ENCODE assay signal across 9 cellular contexts in the genomic region with DNA sequence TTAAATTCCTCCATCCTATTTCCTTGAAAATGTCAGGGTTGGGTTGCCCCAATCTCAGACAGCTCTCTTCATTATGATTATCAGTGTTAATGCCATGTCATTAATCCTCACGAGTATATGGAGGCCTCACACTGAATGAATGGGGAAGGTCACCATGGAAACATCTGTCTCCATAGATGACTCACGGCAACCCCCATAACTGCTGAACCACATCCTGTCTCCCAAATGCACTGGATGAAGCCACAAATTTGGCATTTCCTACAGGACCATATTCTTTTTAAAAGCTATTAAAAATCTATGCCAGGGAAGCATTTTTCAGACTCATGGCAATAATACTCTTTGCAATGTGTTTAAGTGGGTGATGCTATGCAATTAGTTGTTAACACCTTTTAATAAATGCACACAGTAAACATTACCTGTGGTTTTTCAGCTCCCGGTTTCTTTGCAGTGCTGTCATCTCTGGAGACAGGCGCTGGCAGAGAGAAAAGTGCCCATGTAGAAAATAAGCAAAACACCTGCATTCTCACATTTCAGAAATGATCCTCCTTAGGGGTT.
DNase-seq lines count a peak whose midpoint lies in the region; ATAC-seq and TF ChIP-seq lines count a peak whose summit lies in the region.
"Had no signal": no experiment of that assay in that cellular context is flagged by ENCODE, and none has a peak within 500 bp of the region (broad histone marks: within the 10 kb centered on the region; RNA-seq: fewer than 3 reads in every experiment).

No MANE protein-coding gene starts in this region.

- no peaks in the 10 kb centered on the region for H3K27me3 ChIP-seq in prostate gland (replicated peaks; ENCODE audit: insufficient read depth)

- no peaks in the 10 kb centered on the region for H3K4me1 ChIP-seq in prostate gland (replicated peaks)

- TF ChIP-seq POLR2A in prostate gland (IDR thresholded peaks at IDR 0.05): no peak

- 45% methylated on average over 4 of the region's 4 CpGs for WGBS in prostate gland

- no peaks in the 10 kb centered on the region for H3K36me3 Mint-ChIP-seq in activated naive CD8-positive, alpha-beta T cell treated with anti-CD3 and anti-CD28 coated beads, Interleukin-2, amount 50 U/mL, for 24 hours (ENCODE audit: low read depth)
- H3K36me3 Mint-ChIP-seq in osteocyte (ENCODE audit: unreplicated experiment): no peaks in the 10 kb centered on the region
- H3K36me3 Mint-ChIP-seq in T-helper 17 cell (ENCODE audit: low read depth): no peaks in the 10 kb centered on the region

- H3K4me3 ChIP-seq in AG10803 (ENCODE audit: low read length): no peak overlapping the region
- no peak overlapping the region for H3K4me3 ChIP-seq in prostate gland
- H3K4me3 ChIP-seq: HAP-1 had no signal

- H3K36me3 ChIP-seq in prostate gland: no peaks in the 10 kb centered on the region
- H3K36me3 ChIP-seq: HAP-1 had no signal

- ATAC-seq in GM19397 (IDR thresholded peaks at IDR 0.05; ENCODE audit: unreplicated experiment): peak; percentile 53
- no peak for ATAC-seq in activated naive CD8-positive, alpha-beta T cell treated with anti-CD3 and anti-CD28 coated beads, Interleukin-2, amount 50 U/mL, for 24 hours
- no peak for ATAC-seq in T-helper 17 cell

- no peak overlapping the region for H3K4me3 Mint-ChIP-seq in activated naive CD8-positive, alpha-beta T cell treated with anti-CD3 and anti-CD28 coated beads, Interleukin-2, amount 50 U/mL, for 24 hours
- H3K4me3 Mint-ChIP-seq in osteocyte (ENCODE audit: unreplicated experiment) (no peak overlapping the region), T-helper 17 cell (no peak overlapping the region)

- TF ChIP-seq CTCF in AG10803 (conservative IDR thresholded peaks at IDR 0.05; ENCODE audit: low read length): no peak
- no peak for TF ChIP-seq CTCF in osteocyte (IDR thresholded peaks at IDR 0.05)
- TF ChIP-seq CTCF in prostate gland (IDR thresholded peaks at IDR 0.05): no peak

- no peaks in the 10 kb centered on the region for H3K9me3 Mint-ChIP-seq in activated naive CD8-positive, alpha-beta T cell treated with anti-CD3 and anti-CD28 coated beads, Interleukin-2, amount 50 U/mL, for 24 hours
- peaks cover 8% of the 10 kb centered on the region for H3K9me3 Mint-ChIP-seq in osteocyte (ENCODE audit: unreplicated experiment)

- intact Hi-C loops in prostate gland (cut with DNase I): no loop called here

- no peak overlapping the region for H3K27ac ChIP-seq in prostate gland

- H3K4me1 Mint-ChIP-seq in activated naive CD8-positive, alpha-beta T cell treated with anti-CD3 and anti-CD28 coated beads, Interleukin-2, amount 50 U/mL, for 24 hours: peaks cover 55% of the 10 kb centered on the region
- H3K4me1 Mint-ChIP-seq in osteocyte (ENCODE audit: unreplicated experiment) (peaks cover 31% of the 10 kb centered on the region), T-helper 17 cell (no peaks in the 10 kb centered on the region)

- no peaks in the 10 kb centered on the region for H3K9me3 ChIP-seq in T-helper 17 cell (ENCODE audit: control insufficient read depth, low read length, poor library complexity, severe bottlenecking)
- H3K9me3 ChIP-seq in prostate gland: no peaks in the 10 kb centered on the region
- H3K9me3 ChIP-seq: HAP-1 had no signal

- DNase-seq in AG10803 (ENCODE audit: low read depth) (peak; percentile 97), HK-2 (ENCODE audit: unreplicated experiment) (peak; percentile 22), osteocyte (ENCODE audit: extremely low spot score, unreplicated experiment) (no peak), T-helper 17 cell (no peak), prostate gland (ENCODE audit: low spot score) (no peak)
- DNase-seq in activated naive CD8-positive, alpha-beta T cell treated with anti-CD3 and anti-CD28 coated beads, Interleukin-2, amount 50 U/mL, for 24 hours: peak; percentile 6
- no peak for DNase-seq in activated CD4-positive, alpha-beta T cell treated with anti-CD3 and anti-CD28 coated beads for 48 hours

- H3K27me3 Mint-ChIP-seq in activated naive CD8-positive, alpha-beta T cell treated with anti-CD3 and anti-CD28 coated beads, Interleukin-2, amount 50 U/mL, for 24 hours: peaks cover 3% of the 10 kb centered on the region
- H3K27me3 Mint-ChIP-seq in osteocyte (ENCODE audit: unreplicated experiment) (no peaks in the 10 kb centered on the region), T-helper 17 cell (peaks cover 61% of the 10 kb centered on the region)

- peak overlapping the region; percentile 33 for H3K27ac Mint-ChIP-seq in activated naive CD8-positive, alpha-beta T cell treated with anti-CD3 and anti-CD28 coated beads, Interleukin-2, amount 50 U/mL, for 24 hours
- H3K27ac Mint-ChIP-seq in osteocyte (ENCODE audit: unreplicated experiment): peak overlapping the region; percentile 80
- no peak overlapping the region for H3K27ac Mint-ChIP-seq in T-helper 17 cell

Comparison
In these comparisons a context has a peak if more than half of its experiments do, and no peak if none do; other contexts are left out.
1. DNase-seq: peak in AG10803 (single experiment), HK-2 (single experiment) and activated naive CD8-positive, alpha-beta T cell treated with anti-CD3 and anti-CD28 coated beads, Interleukin-2, amount 50 U/mL, for 24 hours (single experiment); none in osteocyte (single experiment), T-helper 17 cell (0 of 3), prostate gland (single experiment) and activated CD4-positive, alpha-beta T cell treated with anti-CD3 and anti-CD28 coated beads for 48 hours (single experiment).